Comparison of ENCODE assay signal across 1 cellular context in genomic region chr20:11502051-11502450, GRCh38.
TF ChIP-seq lines count a peak whose summit lies in the region.

No MANE protein-coding gene starts in this region.

TF ChIP-seq in SK-N-SH, 30 proteins besides CTCF, POLR2A, EP300 and RAD21 (continued from another document):
- TF ChIP-seq MEF2A (IDR thresholded peaks at IDR 0.05; ENCODE audit: borderline replicate concordance, low read depth) (no peak), MXI1 (IDR thresholded peaks at IDR 0.05; ENCODE audit: low read depth, low read length) (no peak), RXRA (IDR thresholded peaks at IDR 0.05; ENCODE audit: borderline replicate concordance, low read depth) (no peak), ELF1 (IDR thresholded peaks at IDR 0.05) (no peak), POLR2AphosphoS5 (IDR thresholded peaks at IDR 0.05; ENCODE audit: low read depth, low read length) (no peak), EZH2phosphoT487 (IDR thresholded peaks at IDR 0.05; ENCODE audit: borderline replicate concordance, low read depth) (no peak), SMC3 (IDR thresholded peaks at IDR 0.05; ENCODE audit: low read depth, low read length) (no peak), REST (IDR thresholded peaks at IDR 0.05; ENCODE audit: low read depth, low read length) (no peak), SIN3A (IDR thresholded peaks at IDR 0.05; ENCODE audit: borderline replicate concordance, low read depth, low read length) (no peak), FOSL2 (IDR thresholded peaks at IDR 0.05; ENCODE audit: borderline replicate concordance, low read depth) (no peak), NFIC (IDR thresholded peaks at IDR 0.05; ENCODE audit: borderline replicate concordance) (no peak), RCOR1 (IDR thresholded peaks at IDR 0.05; ENCODE audit: low read length) (no peak), CHD2 (IDR thresholded peaks at IDR 0.05; ENCODE audit: low read length, partially characterized antibody) (no peak)
- TF ChIP-seq, protein P1, sequence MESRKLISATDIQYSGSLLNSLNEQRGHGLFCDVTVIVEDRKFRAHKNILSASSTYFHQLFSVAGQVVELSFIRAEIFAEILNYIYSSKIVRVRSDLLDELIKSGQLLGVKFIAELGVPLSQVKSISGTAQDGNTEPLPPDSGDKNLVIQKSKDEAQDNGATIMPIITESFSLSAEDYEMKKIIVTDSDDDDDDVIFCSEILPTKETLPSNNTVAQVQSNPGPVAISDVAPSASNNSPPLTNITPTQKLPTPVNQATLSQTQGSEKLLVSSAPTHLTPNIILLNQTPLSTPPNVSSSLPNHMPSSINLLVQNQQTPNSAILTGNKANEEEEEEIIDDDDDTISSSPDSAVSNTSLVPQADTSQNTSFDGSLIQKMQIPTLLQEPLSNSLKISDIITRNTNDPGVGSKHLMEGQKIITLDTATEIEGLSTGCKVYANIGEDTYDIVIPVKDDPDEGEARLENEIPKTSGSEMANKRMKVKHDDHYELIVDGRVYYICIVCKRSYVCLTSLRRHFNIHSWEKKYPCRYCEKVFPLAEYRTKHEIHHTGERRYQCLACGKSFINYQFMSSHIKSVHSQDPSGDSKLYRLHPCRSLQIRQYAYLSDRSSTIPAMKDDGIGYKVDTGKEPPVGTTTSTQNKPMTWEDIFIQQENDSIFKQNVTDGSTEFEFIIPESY (IDR thresholded peaks at IDR 0.05; ENCODE audit: borderline replicate concordance, low read depth) = no peak
